Comparison of ENCODE assay signal across 8 cellular contexts in the genomic region with DNA sequence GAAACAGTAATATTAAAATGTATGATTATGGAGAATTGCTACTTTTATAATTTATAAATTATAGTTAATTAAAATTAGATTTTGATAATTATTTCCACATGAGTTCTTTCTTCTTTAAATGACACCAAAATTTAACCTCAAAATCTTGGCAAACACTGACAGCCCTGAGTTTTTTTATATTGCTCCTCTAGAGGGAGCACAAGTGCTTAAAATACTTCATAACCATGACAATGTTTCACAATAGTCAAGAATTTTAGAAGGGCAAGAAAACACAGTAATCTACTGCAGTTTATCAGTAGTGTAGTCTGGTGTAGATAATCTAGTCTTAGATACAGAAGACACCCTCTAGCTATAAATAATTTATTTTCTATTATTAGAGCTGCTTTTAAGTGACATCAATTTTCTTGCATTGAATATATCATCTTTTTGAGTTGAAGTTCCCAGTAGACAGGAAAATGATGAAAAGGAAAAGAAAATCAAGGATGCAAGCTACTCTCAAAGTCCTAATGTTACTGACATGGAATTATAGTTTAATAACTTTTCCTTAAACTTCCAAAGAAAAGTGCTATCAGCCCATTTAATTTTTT. TPM values are rescaled to one million over a fixed set of nuclear protein-coding genes. Genes with fewer than 3 reads are reported as not detected.
A peak's percentile ranks its signal among the peaks of the same experiment; 100 is the strongest.
DNase-seq lines count a peak whose midpoint lies in the region; ATAC-seq and TF ChIP-seq lines count a peak whose summit lies in the region.

No MANE protein-coding gene starts in this region.

- H3K27ac ChIP-seq in SU-DHL-6 (ENCODE audit: low read depth, low read length) (no peak overlapping the region), ovary (no peak overlapping the region)

- no peak for DNase-seq in activated CD8-positive, alpha-beta memory T cell treated with anti-CD3 and anti-CD28 coated beads, Interleukin-2, amount 10 ng/mL, durations not matched to agents 7 days and 5 days
- no peak for DNase-seq in activated CD8-positive, alpha-beta memory T cell treated with anti-CD3 and anti-CD28 coated beads, Interleukin-2, amount 50 U/mL, for 4 hours
- peak; percentile 59 for DNase-seq in M059J (ENCODE audit: low read depth)
- peak; percentile 84 for DNase-seq in fibroblast of the aortic adventitia (ENCODE audit: low read depth)
- DNase-seq in ovary = no peak
- DNase-seq in MG63 = no peak

- no peaks in the 10 kb centered on the region for H3K79me2 ChIP-seq in SU-DHL-6 (ENCODE audit: insufficient read depth, low read length)

- TF ChIP-seq EP300 in ovary (IDR thresholded peaks at IDR 0.05) = no peak

- H3K27me3 Mint-ChIP-seq in activated CD8-positive, alpha-beta memory T cell treated with anti-CD3 and anti-CD28 coated beads, Interleukin-2, amount 10 ng/mL, durations not matched to agents 7 days and 5 days = no peaks in the 10 kb centered on the region

- H3K4me3 Mint-ChIP-seq in activated CD8-positive, alpha-beta memory T cell treated with anti-CD3 and anti-CD28 coated beads, Interleukin-2, amount 10 ng/mL, durations not matched to agents 7 days and 5 days = no peak overlapping the region

- H3K4me1 ChIP-seq in ovary (ENCODE audit: insufficient read depth) = no peaks in the 10 kb centered on the region

- TF ChIP-seq POLR2A in ovary (IDR thresholded peaks at IDR 0.05) = no peak

- intact Hi-C loops in ovary (cut with DNase I) = loop anchor here in 2 of 4 donors (10.0 kb wide), 1 partner anchor 175 kb away; no protein-coding TSS in a partner anchor

- no peaks in the 10 kb centered on the region for H3K9me2 ChIP-seq in SU-DHL-6 (replicated peaks; ENCODE audit: insufficient read depth, low read length)

- H3K36me3 Mint-ChIP-seq in activated CD8-positive, alpha-beta memory T cell treated with anti-CD3 and anti-CD28 coated beads, Interleukin-2, amount 10 ng/mL, durations not matched to agents 7 days and 5 days = peaks cover 11% of the 10 kb centered on the region

- no peaks in the 10 kb centered on the region for H3K27me3 ChIP-seq in SU-DHL-6 (ENCODE audit: low read length)
- no peaks in the 10 kb centered on the region for H3K27me3 ChIP-seq in ovary
- no peaks in the 10 kb centered on the region for H3K27me3 ChIP-seq in MG63

- H3K9me3 ChIP-seq in SU-DHL-6 (ENCODE audit: insufficient read depth, low read length) (no peaks in the 10 kb centered on the region), ovary (no peaks in the 10 kb centered on the region), MG63 (no peaks in the 10 kb centered on the region)

- CTCF ChIA-PET in activated CD8-positive, alpha-beta memory T cell treated with anti-CD3 and anti-CD28 coated beads, Interleukin-2, amount 10 ng/mL, durations not matched to agents 7 days and 5 days (lab: Charles Lee) = interaction anchor here (0.7 to 3.6 kb wide), 27 partner anchors 9 to 430 kb away, joined by 3 to 26 read pairs (median 4); a partner anchor contains a TSS

- no peaks in the 10 kb centered on the region for H3F3A ChIP-seq in SU-DHL-6 (ENCODE audit: insufficient read depth)

- no peaks in the 10 kb centered on the region for H3K9me3 Mint-ChIP-seq in activated CD8-positive, alpha-beta memory T cell treated with anti-CD3 and anti-CD28 coated beads, Interleukin-2, amount 10 ng/mL, durations not matched to agents 7 days and 5 days (ENCODE audit: low read depth)

- peak overlapping the region; percentile 16 for H3K4me2 ChIP-seq in SU-DHL-6 (ENCODE audit: low read depth, low read length, poor library complexity, severe bottlenecking)

- H3K27ac Mint-ChIP-seq in activated CD8-positive, alpha-beta memory T cell treated with anti-CD3 and anti-CD28 coated beads, Interleukin-2, amount 10 ng/mL, durations not matched to agents 7 days and 5 days = no peak overlapping the region

- peak; percentile 54 for TF ChIP-seq CTCF in SU-DHL-6 (IDR thresholded peaks at IDR 0.05; ENCODE audit: insufficient read depth, low read length, poor library complexity, severe bottlenecking)
- peak; percentile 61 for TF ChIP-seq CTCF in fibroblast of the aortic adventitia (IDR thresholded peaks at IDR 0.05; ENCODE audit: insufficient read depth, low read length)
- peak in 2 of 3 donors; percentile 46 to 57 for TF ChIP-seq CTCF in ovary (IDR thresholded peaks at IDR 0.05)

- H3K4me3 ChIP-seq in SU-DHL-6 (ENCODE audit: insufficient read depth, low read length, poor library complexity, severe bottlenecking) (no peak overlapping the region), fibroblast of the aortic adventitia (ENCODE audit: low read depth, low read length) (no peak overlapping the region), ovary (no peak overlapping the region), MG63 (no peak overlapping the region)

- H4K20me1 ChIP-seq in SU-DHL-6 (ENCODE audit: low read depth, low read length) = no peaks in the 10 kb centered on the region

- H3K9ac ChIP-seq in SU-DHL-6 (ENCODE audit: low read length) = no peak overlapping the region

- H3K36me3 ChIP-seq in SU-DHL-6 (ENCODE audit: low read length) (no peaks in the 10 kb centered on the region), ovary (no peaks in the 10 kb centered on the region), MG63 (no peaks in the 10 kb centered on the region)

- peak overlapping the region; percentile 91 for H2AFZ ChIP-seq in SU-DHL-6 (ENCODE audit: low read depth, low read length, severe bottlenecking)

- peak; percentile 76 for ATAC-seq in activated CD8-positive, alpha-beta memory T cell treated with anti-CD3 and anti-CD28 coated beads, Interleukin-2, amount 10 ng/mL, durations not matched to agents 7 days and 5 days
- no peak for ATAC-seq in GM19397 (IDR thresholded peaks at IDR 0.05; ENCODE audit: unreplicated experiment)

- H3K4me1 Mint-ChIP-seq in activated CD8-positive, alpha-beta memory T cell treated with anti-CD3 and anti-CD28 coated beads, Interleukin-2, amount 10 ng/mL, durations not matched to agents 7 days and 5 days = peaks cover 40% of the 10 kb centered on the region

RNA-seq across cellular contexts. Expression of a gene that starts 14.3 kb away (rescaled TPM):
- total RNA-seq in activated CD8-positive, alpha-beta memory T cell treated with anti-CD3 and anti-CD28 coated beads, Interleukin-2, amount 10 ng/mL, durations not matched to agents 7 days and 5 days = 100 to 1,000 TPM in 1 of 2 experiments, 10 to 100 TPM in 1; 97.6 to 117 TPM
- total RNA-seq in M059J (2014; rRNA removed; shearing (Covaris generic)) = 0.54 and 0.71 TPM in 2 replicates
- total RNA-seq in fibroblast of the aortic adventitia (ENCODE audit: low replicate concordance) (1.6 and 50.1 TPM in 2 replicates), ovary (10 to 100 TPM in 2 of 7 donors, 1 to 10 TPM in 4, under 1 TPM in 1; 0.86 to 15.6 (median 6.7) TPM)
- polyA plus RNA-seq in ovary = 1 to 10 TPM; 5.5 to 5.8 TPM
- 0.39 and 2.7 TPM in 2 replicates for total RNA-seq in MG63 (2014; rRNA removed; shearing (Covaris generic); ENCODE audit: low replicate concordance)

RNA-seq across cellular contexts. Expression of a gene that starts 32.3 kb away (rescaled TPM):
- total RNA-seq in activated CD8-positive, alpha-beta memory T cell treated with anti-CD3 and anti-CD28 coated beads, Interleukin-2, amount 10 ng/mL, durations not matched to agents 7 days and 5 days = 1 to 10 TPM in 1 of 2 experiments, under 1 TPM in 1; 0.07 to 1.7 TPM
- not detected in 2 replicates for total RNA-seq in M059J (2014; rRNA removed; shearing (Covaris generic))
- total RNA-seq in fibroblast of the aortic adventitia (ENCODE audit: low replicate concordance) (1.8 and 2.5 TPM in 2 replicates), ovary (1 to 10 TPM in 1 of 7 donors, under 1 TPM in 6; 0.10 to 1.0 (median 0.52) TPM)
- polyA plus RNA-seq in ovary = 1 to 10 TPM in 1 of 2 donors, under 1 TPM in 1; 0.17 to 1.8 TPM
- not detected in 2 replicates for total RNA-seq in MG63 (2014; rRNA removed; shearing (Covaris generic); ENCODE audit: low replicate concordance)

Comparison
In these comparisons a context has a peak if more than half of its experiments do, and no peak if none do; other contexts are left out.
1. DNase-seq: peak in M059J (single experiment) and fibroblast of the aortic adventitia (single experiment); none in activated CD8-positive, alpha-beta memory T cell treated with anti-CD3 and anti-CD28 coated beads, Interleukin-2, amount 10 ng/mL, durations not matched to agents 7 days and 5 days (single experiment), activated CD8-positive, alpha-beta memory T cell treated with anti-CD3 and anti-CD28 coated beads, Interleukin-2, amount 50 U/mL, for 4 hours (single experiment), ovary (0 of 5) and MG63 (single experiment).
2. Peak in every context shown above with its lines, with median percentiles within 50 percentile points of each other: CTCF ChIP-seq.